Comparison of ENCODE assay signal across 9 cellular contexts in the genomic region with DNA sequence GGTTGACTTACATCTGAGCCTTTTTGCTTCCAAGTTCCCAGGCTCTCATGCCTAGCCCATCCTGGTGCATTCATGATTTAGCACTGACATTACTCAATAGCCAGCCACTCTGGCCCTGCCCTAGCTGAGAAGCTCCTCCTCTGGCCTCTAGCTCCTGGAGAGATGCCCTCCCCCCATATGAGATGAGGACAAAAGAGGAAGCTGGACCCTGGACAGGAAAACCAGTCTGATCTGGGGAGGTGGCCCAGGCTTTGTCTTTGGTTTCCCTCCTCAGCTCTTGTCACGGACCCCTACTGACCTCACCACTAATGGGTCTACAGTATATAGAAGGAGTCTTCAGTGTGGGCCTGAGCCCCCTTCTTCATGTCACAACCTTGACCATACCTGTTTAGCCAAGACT. TPM values are rescaled to one million over a fixed set of nuclear protein-coding genes. Genes with fewer than 3 reads are reported as not detected.
DNase-seq lines count a peak whose midpoint lies in the region; ATAC-seq and TF ChIP-seq lines count a peak whose summit lies in the region.
"Had no signal": no experiment of that assay in that cellular context is flagged by ENCODE, and none has a peak within 500 bp of the region (broad histone marks: within the 10 kb centered on the region; RNA-seq: fewer than 3 reads in every experiment).

No MANE protein-coding gene starts in this region.

- H3K9ac ChIP-seq in duodenal mucosa (ENCODE audit: low read depth in 1 of 2, low read length in 2 of 2), result no peak overlapping the region

- 59 to 93% (median 88%) methylated on average over 1 of the region's 1 CpG for WGBS in psoas muscle, 3 donors

- H3K9me3 ChIP-seq in duodenal mucosa (ENCODE audit: control insufficient read depth in 1 of 2, low read length in 2 of 2) (no peaks in the 10 kb centered on the region), psoas muscle (no peaks in the 10 kb centered on the region), HAP-1 (peaks cover 5% of the 10 kb centered on the region; the same call in 1 of the 2 replicates)

- H3K27me3 ChIP-seq in duodenal mucosa (ENCODE audit: control insufficient read depth in 1 of 2, insufficient read depth in 2 of 2, low read length in 2 of 2) (no peaks in the 10 kb centered on the region), psoas muscle (ENCODE audit: insufficient read depth in 3 of 3, low read length in 2 of 3) (no peaks in the 10 kb centered on the region), HAP-1 (ENCODE audit: low read depth) (no peaks in the 10 kb centered on the region)

- in situ Hi-C loops in HAP-1 (cut with MboI; ENCODE audit: low sequenced_read_pairs), result no loop called here

- H3K4me3 ChIP-seq in duodenal mucosa (ENCODE audit: low read depth in 1 of 2, low read length in 2 of 2) (peak overlapping the region; percentile 78 to 79), psoas muscle (peak overlapping the region; percentile 92), HAP-1 (no peak overlapping the region)

- H3K4me1 ChIP-seq in duodenal mucosa (ENCODE audit: control insufficient read depth in 1 of 2, insufficient read depth in 2 of 2, low read length in 2 of 2) (peaks cover 60 to 63% of the 10 kb centered on the region in 2 donors), psoas muscle (peaks cover 30% of the 10 kb centered on the region), HAP-1 (peaks cover 12% of the 10 kb centered on the region)

- H3K36me3 ChIP-seq in duodenal mucosa (ENCODE audit: control insufficient read depth in 1 of 2, insufficient read depth in 2 of 2, low read length in 2 of 2) (peaks cover 0 to 5% of the 10 kb centered on the region in 2 donors), psoas muscle (ENCODE audit: insufficient read depth in 1 of 2, low read depth in 1 of 2) (peaks cover 0 to 6% of the 10 kb centered on the region in 2 donors), HAP-1 (replicated peaks) (peaks cover 21% of the 10 kb centered on the region)

- DNase-seq in GDM1 (lab: John Stamatoyannopoulos, UW) (peak; percentile 80), NOMO-1 (lab: John Stamatoyannopoulos, UW; ENCODE audit: unreplicated experiment in 2 of 2) (peak; percentile 92 to 96), psoas muscle (peak in 1 of 2 donors; percentile 68), HuH-7.5 (ENCODE audit: low spot score) (no peak), HAP-1 (ENCODE audit: low spot score in 2 of 2) (no peak), LoVo (ENCODE audit: low spot score) (no peak)
- DNase-seq: glutamatergic neuron had no signal

- ATAC-seq in psoas muscle (no peak), GM18870 (IDR thresholded peaks at IDR 0.05; ENCODE audit: unreplicated experiment) (no peak)

- no peak for TF ChIP-seq CTCF in psoas muscle (IDR thresholded peaks at IDR 0.05)

- intact Hi-C loops in psoas muscle (cut with DNase I), result loop anchor here in 1 of 2 donors (2.0 kb wide), 1 partner anchor 27 kb away; no protein-coding TSS in a partner anchor

- no peak overlapping the region for H3K27ac ChIP-seq in duodenal mucosa (ENCODE audit: low read depth, low read length)
- H3K27ac ChIP-seq in psoas muscle, result peak overlapping the region; percentile 41

RNA-seq across cellular contexts. Expression of a gene that starts 3.0 kb away (rescaled TPM):
- total RNA-seq in psoas muscle, result 10 to 100 TPM; 22.4 to 40.9 (median 37.6) TPM
- polyA plus RNA-seq in psoas muscle, result 10 to 100 TPM; 44.5 to 80.1 (median 51.3) TPM

RNA-seq across cellular contexts. Expression of a gene that starts 17.7 kb away (rescaled TPM):
- total RNA-seq in psoas muscle, result 100 to 1,000 TPM in 3 of 4 donors, 10 to 100 TPM in 1; 97.5 to 147 (median 112) TPM
- polyA plus RNA-seq in psoas muscle, result 100 to 1,000 TPM in 1 of 3 donors, 10 to 100 TPM in 2; 52.1 to 133 (median 66.4) TPM

RNA-seq across cellular contexts. Expression of a gene that starts 29.4 kb away (rescaled TPM):
- 10 to 100 TPM in 1 of 4 donors, 1 to 10 TPM in 3; 4.5 to 14.5 (median 7.7) TPM for total RNA-seq in psoas muscle
- 10 to 100 TPM in 1 of 3 donors, 1 to 10 TPM in 2; 6.0 to 12.5 (median 6.0) TPM for polyA plus RNA-seq in psoas muscle

RNA-seq across cellular contexts. Expression of a gene that starts 40.4 kb away (rescaled TPM):
- total RNA-seq in psoas muscle, result 10 to 100 TPM; 45.3 to 85.1 (median 72.3) TPM
- polyA plus RNA-seq in psoas muscle, result 10 to 100 TPM; 25.9 to 59.3 (median 37.0) TPM

Comparison
In these comparisons a context has a peak if more than half of its experiments do, and no peak if none do; other contexts are left out.
1. DNase-seq: peak in GDM1 (single experiment) and NOMO-1 (2 of 2); none in HuH-7.5 (single experiment), HAP-1 (0 of 2) and LoVo (single experiment).